In the genomic region with DNA sequence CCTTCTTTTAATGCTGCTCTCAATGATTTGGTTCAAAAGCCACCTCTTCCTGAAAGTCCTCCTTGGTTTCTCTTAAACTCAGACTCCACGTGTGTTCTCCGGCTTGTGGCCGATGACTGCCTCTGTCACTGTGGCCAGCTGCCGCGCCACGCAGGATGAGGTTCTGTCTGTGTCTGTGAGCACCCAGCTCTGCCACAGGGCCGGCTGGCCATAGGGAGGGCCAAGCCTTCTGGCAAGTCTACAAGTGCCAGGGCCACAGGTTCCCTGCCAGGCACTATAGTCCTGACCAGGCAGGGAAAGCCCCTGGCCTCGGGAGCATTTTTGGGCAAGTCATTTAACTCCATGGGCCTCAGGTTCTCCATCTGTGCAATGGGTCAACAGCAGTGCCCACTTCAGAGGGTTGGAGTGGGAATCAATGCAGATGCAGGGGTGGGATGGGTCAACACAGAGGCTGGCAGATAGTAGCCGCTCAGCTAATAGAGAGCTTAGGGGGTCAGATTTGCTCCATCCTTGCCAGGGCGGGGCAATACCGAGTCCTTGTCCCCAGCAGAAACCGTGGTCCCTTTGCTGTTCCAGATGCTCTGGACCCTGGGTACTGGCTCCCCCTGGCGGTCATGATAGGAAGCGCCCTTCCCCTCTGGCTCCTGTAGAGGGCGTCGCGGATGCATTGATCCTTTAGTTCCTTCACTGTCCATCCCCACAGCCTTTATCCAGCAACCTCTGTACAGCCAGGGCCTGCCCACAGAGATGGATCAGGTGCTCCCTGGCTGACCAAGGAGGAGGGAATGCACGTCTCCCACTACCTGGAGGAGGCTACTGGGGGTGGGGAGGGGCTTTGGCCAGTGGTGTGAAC, we compare ENCODE assay signal across 8 cellular contexts. TPM values are rescaled to one million over a fixed set of nuclear protein-coding genes. Genes with fewer than 3 reads are reported as not detected.
DNase-seq lines count a peak whose midpoint lies in the region; ATAC-seq lines count a peak whose summit lies in the region.

No MANE protein-coding gene starts in this region.

- H3K9ac ChIP-seq in adipocyte (ENCODE audit: low read length) = no peak overlapping the region

- H3K9me3 ChIP-seq in adipocyte (ENCODE audit: control insufficient read depth, low read length) = no peaks in the 10 kb centered on the region

- H3K36me3 Mint-ChIP-seq in T-cell = no peaks in the 10 kb centered on the region

- peak overlapping the region; percentile 23 to 51 (median 25) for H3K4me3 Mint-ChIP-seq in T-cell

- no peaks in the 10 kb centered on the region for H3K9me3 Mint-ChIP-seq in T-cell

- no peak overlapping the region for H3K4me3 ChIP-seq in adipocyte (ENCODE audit: low read length)

- H3K27ac Mint-ChIP-seq in T-cell = peak overlapping the region; percentile 16 to 63

- CTCF ChIA-PET in T-cell (lab: Charles Lee) = interaction anchor here (0.5 to 3.4 kb wide), 17 partner anchors 10 to 301 kb away, joined by 3 to 33 read pairs (median 5); partner anchors contain the start of gene KATNB1 (in 1 of the 2)

- no peaks in the 10 kb centered on the region for H3K36me3 ChIP-seq in adipocyte (ENCODE audit: control insufficient read depth, insufficient read depth, low read length, severe bottlenecking)

- peaks cover 30 to 38% (median 30%) of the 10 kb centered on the region in 3 donors for H3K4me1 Mint-ChIP-seq in T-cell

- POLR2A ChIA-PET in T-cell (lab: Charles Lee) = interaction anchor here in 1 of 2 donors (0.5 kb wide), 1 partner anchor 60 kb away, joined by 4 read pairs; no protein-coding TSS in a partner anchor

- in situ Hi-C loops in Caki2 (cut with HindIII; ENCODE audit: low pct_unique_long_range_greater_than_20kb, low sequenced_read_pairs) = no loop called here

- H3K27me3 ChIP-seq in adipocyte (replicated peaks; ENCODE audit: control insufficient read depth, insufficient read depth, low read length) = no peaks in the 10 kb centered on the region

- DNase-seq in Caki2 (ENCODE audit: low read depth) (peak; percentile 75), NCI-H128 (lab: John Stamatoyannopoulos, UW; ENCODE audit: unreplicated experiment) (peak; percentile 13), T-cell (peak; percentile 46 to 86 (median 78)), adipocyte (ENCODE audit: low read depth) (peak; percentile 87), left ventricle myocardium superior (peak; percentile 82), retina (peak; percentile 93)

- intact Hi-C loops in left ventricle myocardium superior (cut with micrococcal nuclease) = loop anchor here (5.0 kb wide), 1 partner anchor 47 kb away; no protein-coding TSS in a partner anchor

- H3K4me1 ChIP-seq in adipocyte (ENCODE audit: control insufficient read depth, insufficient read depth, low read length) = peaks cover 12% of the 10 kb centered on the region

- peak; percentile 46 for ATAC-seq in GM21786 (IDR thresholded peaks at IDR 0.05; ENCODE audit: unreplicated experiment)
- peak; percentile 74 to 87 (median 84) for ATAC-seq in T-cell (replicated peaks in 1 of 4)
- ATAC-seq in left ventricle myocardium superior = peak; percentile 64
- ATAC-seq in GM18517 (IDR thresholded peaks at IDR 0.05; ENCODE audit: unreplicated experiment) = no peak

- no peaks in the 10 kb centered on the region for H3K27me3 Mint-ChIP-seq in T-cell

RNA-seq across cellular contexts. Expression of gene ADGRG3, which starts 19.3 kb away (rescaled TPM):
- total RNA-seq in Caki2 (2014; rRNA removed; shearing (Covaris generic); ENCODE audit: low replicate concordance) = not detected in 2 replicates
- total RNA-seq in T-cell = 1 to 10 TPM in 1 of 5 donors, under 1 TPM in 3, not detected in 1; 0.16 to 1.8 (median 0.40) TPM
- total RNA-seq in left ventricle myocardium superior = 0.82 TPM

RNA-seq across cellular contexts. Expression of gene ADGRG1, which starts 20.4 kb away (rescaled TPM):
- total RNA-seq in Caki2 (2014; rRNA removed; shearing (Covaris generic); ENCODE audit: low replicate concordance) = 32.2 and 37.7 TPM in 2 replicates
- total RNA-seq in T-cell (10 to 100 TPM in 4 of 5 donors, 1 to 10 TPM in 1; 7.8 to 91.7 (median 11.7) TPM), left ventricle myocardium superior (18.6 TPM)

RNA-seq across cellular contexts. Expression of gene DRC7, which starts 45.8 kb away (rescaled TPM):
- total RNA-seq in Caki2 (2014; rRNA removed; shearing (Covaris generic); ENCODE audit: low replicate concordance) = 0.35 TPM in 1 of 2 replicates, not detected in the other
- total RNA-seq in T-cell (not detected), left ventricle myocardium superior (not detected)

Comparison
In these comparisons a context has a peak if more than half of its experiments do, and no peak if none do; other contexts are left out.
1. DNase-seq: peak in every context shown above with its lines; median percentile 93 in retina; 87 in adipocyte; 82 in left ventricle myocardium superior; 78 in T-cell; 75 in Caki2; 13 in NCI-H128.